Comparison of ENCODE assay signal across 20 cellular contexts in genomic region chrX:15672886-15673285, GRCh38. TPM values are rescaled to one million over a fixed set of nuclear protein-coding genes. Genes with fewer than 3 reads are reported as not detected.
DNase-seq lines count a peak whose midpoint lies in the region; ATAC-seq and TF ChIP-seq lines count a peak whose summit lies in the region.
"Had no signal": no experiment of that assay in that cellular context is flagged by ENCODE, and none has a peak within 500 bp of the region (broad histone marks: within the 10 kb centered on the region; RNA-seq: fewer than 3 reads in every experiment).

No MANE protein-coding gene starts in this region.

- peak; percentile 35 for DNase-seq in mammary epithelial cell
- no peak for DNase-seq in MCF 10A (ENCODE audit: unreplicated experiment)
- peak; percentile 74 for DNase-seq in SK-MEL-5 (ENCODE audit: low read depth, low spot score)
- peak; percentile 22 for DNase-seq in epithelial cell of prostate (ENCODE audit: low read depth, low spot score)
- DNase-seq in epidermal melanocyte (ENCODE audit: insufficient read length, low spot score): no peak
- DNase-seq: Caco-2; CD4-positive, CD25-positive, alpha-beta regulatory T cell; CD8-positive, alpha-beta memory T cell; DMS153; DMS79; GDM1; GOT3; H7; HFFc6 had no signal

- BruUV-seq in mammary epithelial cell (replicated peaks; lab: Mats Ljungman, UMichigan): no TSS peak
- BruUV-seq in MCF 10A (replicated peaks; lab: Mats Ljungman, UMichigan): no TSS peak

- in situ Hi-C loops in mammary epithelial cell (cut with MboI; ENCODE audit: low sequenced_read_pairs in 2 of 2) (loop anchor here in 1 of 2 donors (25.0 kb wide), 1 partner anchor 186 kb away; the partner anchor contains the start of gene PIR), SK-MEL-5 (cut with HindIII; ENCODE audit: low pct_unique_long_range_greater_than_20kb, low sequenced_read_pairs) (no loop called here)

- H3K27ac Mint-ChIP-seq in MCF 10A (ENCODE audit: low read depth, unreplicated experiment): no peak overlapping the region
- H3K27ac Mint-ChIP-seq: B cell; CD4-positive, CD25-positive, alpha-beta regulatory T cell; CD8-positive, alpha-beta memory T cell; HFFc6 had no signal

- dilution Hi-C loops in mammary epithelial cell (cut with HindIII; ENCODE audit: low sequenced_read_pairs): no loop called here

- TF ChIP-seq CTCF in mammary epithelial cell (conservative IDR thresholded peaks at IDR 0.05 in 1 of 2, IDR thresholded peaks at IDR 0.05 in 1 of 2; ENCODE audit: extremely low read depth in 1 of 2, insufficient read depth in 1 of 2, low read depth in 1 of 2, low read length in 2 of 2): no peak
- TF ChIP-seq CTCF in MCF 10A (IDR thresholded peaks at IDR 0.05; ENCODE audit: unreplicated experiment): no peak

- 76% methylated on average over 4 of the region's 4 CpGs for WGBS in mammary epithelial cell (ENCODE audit: low coverage, missing lambda C conversion rate)

- no peak overlapping the region for H3K4me2 ChIP-seq in mammary epithelial cell (ENCODE audit: insufficient read depth, low read depth, low read length)

- POLR2A ChIA-PET in MCF 10A (lab: Yijun Ruan, JAX): interaction anchor here (0.5 to 2.5 kb wide), 5 partner anchors 118 to 1257 kb away, joined by 3 to 11 read pairs (median 3); partner anchors contain the start of gene ZRSR2

- no peaks in the 10 kb centered on the region for H4K20me1 ChIP-seq in mammary epithelial cell (ENCODE audit: insufficient read depth, low read length)

- ATAC-seq in HG03354 (IDR thresholded peaks at IDR 0.05; ENCODE audit: poor library complexity, severe bottlenecking, unreplicated experiment): no peak
- ATAC-seq in GM21360 (IDR thresholded peaks at IDR 0.05; ENCODE audit: unreplicated experiment): no peak
- ATAC-seq: HCT116 had no signal

- no peak overlapping the region for H3K9ac ChIP-seq in mammary epithelial cell (ENCODE audit: insufficient read depth, low read length)
- H3K9ac ChIP-seq: BLaER1 treated with 17β-estradiol and CSF1 and Interleukin-3, amounts not matched to agents 10 nM and 100 nM had no signal

- H3K79me2 ChIP-seq in mammary epithelial cell (ENCODE audit: insufficient read depth, low read length): peaks cover 23% of the 10 kb centered on the region

- peaks cover 17% of the 10 kb centered on the region for H3K4me1 ChIP-seq in mammary epithelial cell (ENCODE audit: insufficient read depth, low read length)
- H3K4me1 ChIP-seq: Caco-2 had no signal

- H3K4me3 ChIP-seq in mammary epithelial cell (replicated peaks in 1 of 3; ENCODE audit: insufficient read depth in 1 of 3, low read depth in 2 of 3, low read length in 3 of 3): no peak overlapping the region
- H3K4me3 ChIP-seq: BLaER1 treated with 17β-estradiol and CSF1 and Interleukin-3, amounts not matched to agents 10 nM and 100 nM had no signal

- H2AFZ ChIP-seq in mammary epithelial cell (ENCODE audit: low read depth, low read length): no peak overlapping the region

- H3K27me3 ChIP-seq in mammary epithelial cell (ENCODE audit: insufficient read depth, low read length): no peaks in the 10 kb centered on the region

- no peaks in the 10 kb centered on the region for H3K36me3 Mint-ChIP-seq in MCF 10A (ENCODE audit: insufficient read depth, unreplicated experiment)
- H3K36me3 Mint-ChIP-seq: CD4-positive, CD25-positive, alpha-beta regulatory T cell; CD8-positive, alpha-beta memory T cell had no signal

- CTCF ChIA-PET in mammary epithelial cell (lab: Charles Lee; ENCODE audit: low non-redundant PET): no interaction called here
- CTCF ChIA-PET in MCF 10A (lab: Yijun Ruan, JAX): interaction anchor here (0.6 to 1.2 kb wide), 6 partner anchors 7 to 323 kb away, joined by 3 to 4 read pairs (median 3); no protein-coding TSS in a partner anchor

- peaks cover 21% of the 10 kb centered on the region for H3K27me3 Mint-ChIP-seq in MCF 10A (ENCODE audit: insufficient read depth, unreplicated experiment)
- H3K27me3 Mint-ChIP-seq: B cell had no signal

- no peak overlapping the region for H3K4me3 Mint-ChIP-seq in MCF 10A (ENCODE audit: unreplicated experiment)
- H3K4me3 Mint-ChIP-seq: B cell, HFFc6 had no signal

- H3K4me1 Mint-ChIP-seq in MCF 10A (ENCODE audit: insufficient read depth, unreplicated experiment): peaks cover 16% of the 10 kb centered on the region

- H3K9me3 ChIP-seq in mammary epithelial cell (replicated peaks; ENCODE audit: insufficient read depth, low read length): no peaks in the 10 kb centered on the region
- H3K9me3 ChIP-seq: BLaER1 treated with 17β-estradiol and CSF1 and Interleukin-3, amounts not matched to agents 10 nM and 100 nM; Caco-2 had no signal

- intact Hi-C loops in mammary epithelial cell (cut with micrococcal nuclease): loop anchor here (10.0 kb wide), 1 partner anchor 328 kb away; no protein-coding TSS in a partner anchor
- intact Hi-C loops in MCF 10A (cut with micrococcal nuclease): loop anchor here (5.0 to 10.0 kb wide), 2 partner anchors 201 to 338 kb away; partner anchors contain the start of gene PIGA

- H3K9me3 Mint-ChIP-seq in MCF 10A (ENCODE audit: unreplicated experiment): no peaks in the 10 kb centered on the region
- H3K9me3 Mint-ChIP-seq: CD4-positive, CD25-positive, alpha-beta regulatory T cell; CD8-positive, alpha-beta memory T cell; HFFc6 had no signal

- H3K36me3 ChIP-seq in mammary epithelial cell (ENCODE audit: insufficient read depth, low read length): no peaks in the 10 kb centered on the region
- H3K36me3 ChIP-seq: BLaER1 treated with 17β-estradiol and CSF1 and Interleukin-3, amounts not matched to agents 10 nM and 100 nM had no signal

- H3K27ac ChIP-seq in mammary epithelial cell (ENCODE audit: insufficient read depth, low read depth, low read length): no peak overlapping the region
- peak overlapping the region; percentile 20 for H3K27ac ChIP-seq in epithelial cell of prostate
- H3K27ac ChIP-seq: BLaER1 treated with 17β-estradiol and CSF1 and Interleukin-3, amounts not matched to agents 10 nM and 100 nM had no signal

RNA-seq across cellular contexts. Expression of gene CLTRN, which starts 8.3 kb away (rescaled TPM):
- 1 to 10 TPM; 2.0 to 2.2 TPM for total RNA-seq in mammary epithelial cell
- polyA plus RNA-seq in mammary epithelial cell: 1.4 TPM
- not detected for polyA minus RNA-seq in mammary epithelial cell
- 1.5 and 1.8 TPM in 2 replicates for total RNA-seq in MCF 10A (2022)
- total RNA-seq in SK-MEL-5 (2014; rRNA removed; shearing (Covaris generic)): 0.85 and 1.3 TPM in 2 replicates
- polyA plus RNA-seq in SK-MEL-5 (2015; cell fraction: cytosol; rRNA removed): 0.31 and 0.54 TPM in 2 replicates
- 1.1 and 2.1 TPM in 2 replicates for polyA plus RNA-seq in SK-MEL-5 (2015; cell fraction: nucleus; rRNA removed)
- total RNA-seq: A172; CD4-positive, CD25-positive, alpha-beta regulatory T cell had no signal

Comparison
In these comparisons a context has a peak if more than half of its experiments do, and no peak if none do; other contexts are left out.
1. DNase-seq: peak in mammary epithelial cell (single experiment), SK-MEL-5 (single experiment) and epithelial cell of prostate (single experiment); none in MCF 10A (single experiment) and epidermal melanocyte (single experiment).